ENCODE assay signal across 8 cellular contexts in the genomic region with DNA sequence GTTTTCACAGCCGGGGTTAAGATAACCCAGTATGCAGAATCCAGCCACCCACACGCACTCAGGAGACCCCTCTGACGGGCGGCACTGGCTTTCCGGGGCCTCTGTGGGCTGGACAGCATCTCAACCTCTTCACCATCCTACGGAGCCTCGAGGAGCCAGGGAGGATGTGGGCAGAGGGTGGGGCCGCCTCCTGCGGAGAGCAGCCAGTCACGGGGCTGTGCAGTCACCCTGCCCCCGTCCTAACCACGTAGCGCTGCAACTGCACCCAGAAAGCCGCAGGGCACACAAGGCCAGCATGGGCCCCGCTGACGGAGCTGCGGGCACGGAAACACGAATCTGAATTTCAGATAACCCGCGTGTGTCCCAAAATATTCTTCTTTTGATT.
DNase-seq lines count a peak whose midpoint lies in the region; ATAC-seq, FAIRE-seq and TF ChIP-seq lines count a peak whose summit lies in the region.

No MANE protein-coding gene starts in this region.

- POLR2A ChIA-PET in A673 (lab: Charles Lee; ENCODE audit: low non-redundant PET): no interaction called here

- BruUV-seq in A673 (replicated peaks; lab: Mats Ljungman, UMichigan): no TSS peak

- intact Hi-C loops in A673 (cut with micrococcal nuclease; ENCODE audit: unreplicated experiment): no loop called here

- FAIRE-seq in RCC 7860 (lab: Jason Lieb, UNC): no peak

- H3K4me1 ChIP-seq in A673 (ENCODE audit: insufficient read depth, low read length, poor library complexity, severe bottlenecking): peaks cover 12% of the 10 kb centered on the region

- no peaks in the 10 kb centered on the region for H3K9me3 ChIP-seq in A673 (ENCODE audit: low read depth, low read length, poor library complexity, severe bottlenecking)

- H3K27ac ChIP-seq in A673 (ENCODE audit: low read depth, low read length, poor library complexity, severe bottlenecking): no peak overlapping the region

- H3K36me3 ChIP-seq in A673 (ENCODE audit: insufficient read depth, low read length, poor library complexity, severe bottlenecking): no peaks in the 10 kb centered on the region

- no peaks in the 10 kb centered on the region for H3K27me3 ChIP-seq in A673 (replicated peaks; ENCODE audit: insufficient read depth, low read depth, low read length, poor library complexity)

- CTCF ChIA-PET in A673 (lab: Charles Lee): no interaction called here

- DNase-seq in RCC 7860 (ENCODE audit: low spot score) (peak; percentile 53), iris pigment epithelial cell (ENCODE audit: low read depth) (peak; percentile 60), DMS79 treated with DMSO at 0.1 percent for 48 hours (lab: John Stamatoyannopoulos, UW) (no peak), A673 (ENCODE audit: low spot score) (no peak)
- DNase-seq in activated T-helper 9 cell treated with anti-CD3 and anti-CD28 coated beads, Interleukin-2, amount 50 U/mL, for 16 hours (ENCODE audit: low read depth): peak; percentile 74
- DNase-seq in stimulated activated CD8-positive, alpha-beta memory T cell treated with anti-CD3 and anti-CD28 coated beads, Interleukin-15, amount 100 ng/mL, for 4 hours (ENCODE audit: low read depth in 2 of 2): peak; percentile 78 to 81

- ATAC-seq in GM18519 (IDR thresholded peaks at IDR 0.05; ENCODE audit: low FRiP score, unreplicated experiment): peak; percentile 80
- peak; percentile 94 for ATAC-seq in HG02885 (IDR thresholded peaks at IDR 0.05; ENCODE audit: poor library complexity, unreplicated experiment)

- no peak for TF ChIP-seq CTCF in A673 (conservative IDR thresholded peaks at IDR 0.05; ENCODE audit: low read depth, low read length)

- no peak overlapping the region for H3K4me3 ChIP-seq in A673 (ENCODE audit: low read depth, low read length, poor library complexity, severe bottlenecking)

Comparison
In these comparisons a context has a peak if more than half of its experiments do, and no peak if none do; other contexts are left out.
1. DNase-seq: peak in RCC 7860 (single experiment), activated T-helper 9 cell treated with anti-CD3 and anti-CD28 coated beads, Interleukin-2, amount 50 U/mL, for 16 hours (single experiment), iris pigment epithelial cell (single experiment) and stimulated activated CD8-positive, alpha-beta memory T cell treated with anti-CD3 and anti-CD28 coated beads, Interleukin-15, amount 100 ng/mL, for 4 hours (2 of 2); none in DMS79 treated with DMSO at 0.1 percent for 48 hours (single experiment) and A673 (single experiment).